ENCODE assay signal across 1 cellular context in genomic region chr13:113167575-113167974, GRCh38.
TF ChIP-seq lines count a peak whose summit lies in the region.

No MANE protein-coding gene starts in this region.

TF ChIP-seq in K562, 482 proteins besides CTCF, POLR2A, EP300 and RAD21:
- TF ChIP-seq CCNT2 (IDR thresholded peaks at IDR 0.05; ENCODE audit: borderline replicate concordance, extremely low read depth, insufficient read length, low read depth, low read length) (no peak), ZNF280B (CRISPR knock-in tag; IDR thresholded peaks at IDR 0.05) (no peak), ZNF354B (CRISPR knock-in tag; IDR thresholded peaks at IDR 0.05) (peak; percentile 84), ZNF507 (tag; conservative IDR thresholded peaks at IDR 0.05) (peak; percentile 99), LCOR (CRISPR knock-in tag; IDR thresholded peaks at IDR 0.05) (no peak), TGIF2 (CRISPR knock-in tag; IDR thresholded peaks at IDR 0.05) (no peak), PHF21A (IDR thresholded peaks at IDR 0.05; ENCODE audit: borderline replicate concordance, low read depth) (no peak), MBD2 (IDR thresholded peaks at IDR 0.05; ENCODE audit: borderline replicate concordance, low read depth) (no peak)
